In the genomic region with DNA sequence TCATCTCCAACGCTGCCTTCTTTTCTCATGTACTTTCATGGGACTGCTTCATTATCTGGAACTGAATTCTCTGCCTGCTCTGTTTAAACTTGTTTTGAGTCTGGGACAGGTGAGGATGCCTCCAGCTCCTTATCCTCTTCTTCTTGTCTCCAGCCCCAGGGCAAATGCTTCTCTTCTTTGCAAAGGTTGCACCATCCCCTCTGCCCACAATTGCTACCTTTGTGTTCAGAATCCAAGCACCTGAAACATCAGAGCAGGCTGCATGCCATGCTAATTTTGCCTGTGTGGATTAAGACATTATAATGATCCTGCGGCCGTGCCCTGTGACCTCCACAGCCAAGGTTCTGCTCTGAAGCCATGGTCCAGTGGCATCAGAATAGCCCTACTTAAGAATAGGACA, we compare ENCODE assay signal across 1 cellular context.
TF ChIP-seq lines count a peak whose summit lies in the region.

No MANE protein-coding gene starts in this region.

TF ChIP-seq in WTC11, 78 proteins besides CTCF, POLR2A, EP300 and RAD21 (continued from another document):
- TF ChIP-seq, protein P1, sequence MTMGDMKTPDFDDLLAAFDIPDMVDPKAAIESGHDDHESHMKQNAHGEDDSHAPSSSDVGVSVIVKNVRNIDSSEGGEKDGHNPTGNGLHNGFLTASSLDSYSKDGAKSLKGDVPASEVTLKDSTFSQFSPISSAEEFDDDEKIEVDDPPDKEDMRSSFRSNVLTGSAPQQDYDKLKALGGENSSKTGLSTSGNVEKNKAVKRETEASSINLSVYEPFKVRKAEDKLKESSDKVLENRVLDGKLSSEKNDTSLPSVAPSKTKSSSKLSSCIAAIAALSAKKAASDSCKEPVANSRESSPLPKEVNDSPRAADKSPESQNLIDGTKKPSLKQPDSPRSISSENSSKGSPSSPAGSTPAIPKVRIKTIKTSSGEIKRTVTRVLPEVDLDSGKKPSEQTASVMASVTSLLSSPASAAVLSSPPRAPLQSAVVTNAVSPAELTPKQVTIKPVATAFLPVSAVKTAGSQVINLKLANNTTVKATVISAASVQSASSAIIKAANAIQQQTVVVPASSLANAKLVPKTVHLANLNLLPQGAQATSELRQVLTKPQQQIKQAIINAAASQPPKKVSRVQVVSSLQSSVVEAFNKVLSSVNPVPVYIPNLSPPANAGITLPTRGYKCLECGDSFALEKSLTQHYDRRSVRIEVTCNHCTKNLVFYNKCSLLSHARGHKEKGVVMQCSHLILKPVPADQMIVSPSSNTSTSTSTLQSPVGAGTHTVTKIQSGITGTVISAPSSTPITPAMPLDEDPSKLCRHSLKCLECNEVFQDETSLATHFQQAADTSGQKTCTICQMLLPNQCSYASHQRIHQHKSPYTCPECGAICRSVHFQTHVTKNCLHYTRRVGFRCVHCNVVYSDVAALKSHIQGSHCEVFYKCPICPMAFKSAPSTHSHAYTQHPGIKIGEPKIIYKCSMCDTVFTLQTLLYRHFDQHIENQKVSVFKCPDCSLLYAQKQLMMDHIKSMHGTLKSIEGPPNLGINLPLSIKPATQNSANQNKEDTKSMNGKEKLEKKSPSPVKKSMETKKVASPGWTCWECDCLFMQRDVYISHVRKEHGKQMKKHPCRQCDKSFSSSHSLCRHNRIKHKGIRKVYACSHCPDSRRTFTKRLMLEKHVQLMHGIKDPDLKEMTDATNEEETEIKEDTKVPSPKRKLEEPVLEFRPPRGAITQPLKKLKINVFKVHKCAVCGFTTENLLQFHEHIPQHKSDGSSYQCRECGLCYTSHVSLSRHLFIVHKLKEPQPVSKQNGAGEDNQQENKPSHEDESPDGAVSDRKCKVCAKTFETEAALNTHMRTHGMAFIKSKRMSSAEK (CRISPR knock-in tag; IDR thresholded peaks at IDR 0.05; ENCODE audit: borderline replicate concordance): no peak
- TF ChIP-seq RORB (CRISPR knock-in tag; IDR thresholded peaks at IDR 0.05) (no peak), ZBTB21 (CRISPR knock-in tag; IDR thresholded peaks at IDR 0.05; ENCODE audit: borderline replicate concordance) (no peak), HMGA2 (CRISPR knock-in tag; IDR thresholded peaks at IDR 0.05) (no peak), FOXK1 (CRISPR knock-in tag; IDR thresholded peaks at IDR 0.05) (no peak), JUN (CRISPR knock-in tag; IDR thresholded peaks at IDR 0.05) (no peak), GRHL2 (CRISPR knock-in tag; IDR thresholded peaks at IDR 0.05; ENCODE audit: insufficient replicate concordance, severe bottlenecking) (no peak), ATF1 (CRISPR knock-in tag; IDR thresholded peaks at IDR 0.05) (no peak), SMAD4 (CRISPR knock-in tag; IDR thresholded peaks at IDR 0.05) (no peak)
- TF ChIP-seq, protein P2, sequence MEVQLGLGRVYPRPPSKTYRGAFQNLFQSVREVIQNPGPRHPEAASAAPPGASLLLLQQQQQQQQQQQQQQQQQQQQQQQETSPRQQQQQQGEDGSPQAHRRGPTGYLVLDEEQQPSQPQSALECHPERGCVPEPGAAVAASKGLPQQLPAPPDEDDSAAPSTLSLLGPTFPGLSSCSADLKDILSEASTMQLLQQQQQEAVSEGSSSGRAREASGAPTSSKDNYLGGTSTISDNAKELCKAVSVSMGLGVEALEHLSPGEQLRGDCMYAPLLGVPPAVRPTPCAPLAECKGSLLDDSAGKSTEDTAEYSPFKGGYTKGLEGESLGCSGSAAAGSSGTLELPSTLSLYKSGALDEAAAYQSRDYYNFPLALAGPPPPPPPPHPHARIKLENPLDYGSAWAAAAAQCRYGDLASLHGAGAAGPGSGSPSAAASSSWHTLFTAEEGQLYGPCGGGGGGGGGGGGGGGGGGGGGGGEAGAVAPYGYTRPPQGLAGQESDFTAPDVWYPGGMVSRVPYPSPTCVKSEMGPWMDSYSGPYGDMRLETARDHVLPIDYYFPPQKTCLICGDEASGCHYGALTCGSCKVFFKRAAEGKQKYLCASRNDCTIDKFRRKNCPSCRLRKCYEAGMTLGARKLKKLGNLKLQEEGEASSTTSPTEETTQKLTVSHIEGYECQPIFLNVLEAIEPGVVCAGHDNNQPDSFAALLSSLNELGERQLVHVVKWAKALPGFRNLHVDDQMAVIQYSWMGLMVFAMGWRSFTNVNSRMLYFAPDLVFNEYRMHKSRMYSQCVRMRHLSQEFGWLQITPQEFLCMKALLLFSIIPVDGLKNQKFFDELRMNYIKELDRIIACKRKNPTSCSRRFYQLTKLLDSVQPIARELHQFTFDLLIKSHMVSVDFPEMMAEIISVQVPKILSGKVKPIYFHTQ (CRISPR knock-in tag; IDR thresholded peaks at IDR 0.05): no peak
- TF ChIP-seq, protein P3, sequence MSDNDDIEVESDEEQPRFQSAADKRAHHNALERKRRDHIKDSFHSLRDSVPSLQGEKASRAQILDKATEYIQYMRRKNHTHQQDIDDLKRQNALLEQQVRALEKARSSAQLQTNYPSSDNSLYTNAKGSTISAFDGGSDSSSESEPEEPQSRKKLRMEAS (CRISPR knock-in tag; IDR thresholded peaks at IDR 0.05): no peak
TF ChIP-seq in WTC11: peak in this region for 0.
